Comparison of ENCODE assay signal across 1 cellular context in genomic region chr3:48635222-48636021, GRCh38.
TF ChIP-seq lines count a peak whose summit lies in the region.

Gene SLC26A6 (minus strand): TSS chr3:48635461. CDS start chr3:48635393, 68 bp downstream.

TF ChIP-seq in GM12878, 131 proteins besides CTCF, POLR2A, EP300 and RAD21 (continued from another document and continues in another):
- no peak for TF ChIP-seq ZNF687 (IDR thresholded peaks at IDR 0.05)
- no peak for TF ChIP-seq HCFC1 (IDR thresholded peaks at IDR 0.05; ENCODE audit: low read length)
- no peak for TF ChIP-seq PKNOX1 (IDR thresholded peaks at IDR 0.05)
- TF ChIP-seq E4F1 (IDR thresholded peaks at IDR 0.05; ENCODE audit: borderline replicate concordance, partially characterized antibody), result peak; percentile 50
- TF ChIP-seq BRCA1 (IDR thresholded peaks at IDR 0.05; ENCODE audit: low read depth, low read length), result no peak
- TF ChIP-seq SKIL (IDR thresholded peaks at IDR 0.05; ENCODE audit: low read depth, poor library complexity, severe bottlenecking), result no peak
- TF ChIP-seq ELK1 (IDR thresholded peaks at IDR 0.05; ENCODE audit: low read depth, low read length), result 0 out of 2 replicates have a peak, but pooled peaks have one; percentile 14
- peak; percentile 84 for TF ChIP-seq SP1 (IDR thresholded peaks at IDR 0.05; ENCODE audit: low read depth, low read length)
- peak; percentile 79; the same call in 1 of the 2 replicates for TF ChIP-seq RB1 (IDR thresholded peaks at IDR 0.05; ENCODE audit: borderline replicate concordance)
- no peak for TF ChIP-seq NFYA (IDR thresholded peaks at IDR 0.05; ENCODE audit: borderline replicate concordance, low read depth, low read length)
- TF ChIP-seq CHD1 (IDR thresholded peaks at IDR 0.05; ENCODE audit: low read depth, low read length), result no peak
- TF ChIP-seq NR2F1 (conservative IDR thresholded peaks at IDR 0.05), result peak; percentile 82
- TF ChIP-seq TBL1XR1 (IDR thresholded peaks at IDR 0.05; ENCODE audit: low read depth, low read length), result no peak
- no peak for TF ChIP-seq KDM1A (IDR thresholded peaks at IDR 0.05; ENCODE audit: borderline replicate concordance)
- no peak for TF ChIP-seq IRF5 (IDR thresholded peaks at IDR 0.05; ENCODE audit: borderline replicate concordance)
- TF ChIP-seq CHD2 (IDR thresholded peaks at IDR 0.05; ENCODE audit: borderline replicate concordance, low read depth, low read length), result peak; percentile 54; the same call in 1 of the 2 replicates
- no peak for TF ChIP-seq POLR2AphosphoS2 (IDR thresholded peaks at IDR 0.05; ENCODE audit: low read depth, low read length)
- no peak for TF ChIP-seq HSF1 (IDR thresholded peaks at IDR 0.05; ENCODE audit: low read depth, low read length)
- no peak; the same call in 1 of the 2 replicates for TF ChIP-seq STAT1 (conservative IDR thresholded peaks at IDR 0.05)
- TF ChIP-seq WRNIP1 (IDR thresholded peaks at IDR 0.05; ENCODE audit: borderline replicate concordance, low read depth, low read length), result no peak
- 0 out of 2 replicates have a peak, but pooled peaks have one; percentile 48 for TF ChIP-seq E2F4 (IDR thresholded peaks at IDR 0.05; ENCODE audit: low read depth, low read length)
- TF ChIP-seq RELA (IDR thresholded peaks at IDR 0.05; ENCODE audit: borderline replicate concordance, partially characterized antibody), result no peak
- no peak for TF ChIP-seq ZNF622 (IDR thresholded peaks at IDR 0.05)
- TF ChIP-seq NR2C1 (IDR thresholded peaks at IDR 0.05), result 0 out of 2 replicates have a peak, but pooled peaks have one; percentile 23
- TF ChIP-seq CBFB (IDR thresholded peaks at IDR 0.05; ENCODE audit: low read depth), result peak; percentile 33; the same call in 1 of the 2 replicates
- no peak; the same call in 1 of the 2 replicates for TF ChIP-seq MLLT1 (IDR thresholded peaks at IDR 0.05)
- TF ChIP-seq ZNF217 (IDR thresholded peaks at IDR 0.05), result no peak; the same call in 1 of the 2 replicates
- TF ChIP-seq BHLHE40 (IDR thresholded peaks at IDR 0.05; ENCODE audit: borderline replicate concordance in 1 of 2, low read depth in 2 of 2, low read length in 1 of 2), result peak in 1 of 2 experiments; percentile 40; a peak in 1 of 4 replicates
- no peak for TF ChIP-seq ZBTB4 (CRISPR knock-in tag; IDR thresholded peaks at IDR 0.05)
- peak; percentile 30; the same call in 1 of the 2 replicates for TF ChIP-seq YY1 (IDR thresholded peaks at IDR 0.05; ENCODE audit: low read depth, low read length)
- TF ChIP-seq SMC3 (IDR thresholded peaks at IDR 0.05; ENCODE audit: borderline replicate concordance, low read length), result no peak
